Comparison of ENCODE assay signal across 26 cellular contexts in genomic region chr15:64673866-64674265, GRCh38.
"Had no signal": no experiment of that assay in that cellular context is flagged by ENCODE, and none has a peak within 500 bp of the region (broad histone marks: within the 10 kb centered on the region; RNA-seq: fewer than 3 reads in every experiment).

No MANE protein-coding gene starts in this region.

- H3K4me3 ChIP-seq: coronary artery, dorsolateral prefrontal cortex had no signal

- H3K27me3 Mint-ChIP-seq: activated CD4-positive, alpha-beta memory T cell treated with anti-CD3 and anti-CD28 coated beads, Interleukin-2, amount 10 ng/mL, durations not matched to agents 7 days and 5 days; activated CD4-positive, alpha-beta T cell treated with anti-CD3 and anti-CD28 coated beads, Interleukin-2, amount 10 ng/mL, durations not matched to agents 7 days and 5 days; activated naive CD4-positive, alpha-beta T cell treated with anti-CD3 and anti-CD28 coated beads, Interleukin-2, amount 10 ng/mL, durations not matched to agents 7 days and 5 days; activated naive CD8-positive, alpha-beta T cell treated with anti-CD3 and anti-CD28 coated beads, Interleukin-2, amount 10 ng/mL, durations not matched to agents 7 days and 5 days; central memory CD8-positive, alpha-beta T cell; dendritic cell treated with granulocyte-macrophage colony-stimulating factor and Interleukin-4, amounts not matched to agents 40 ng/mL and 50 ng/mL, for 4 days had no signal

- H3K4me3 Mint-ChIP-seq: activated CD4-positive, alpha-beta memory T cell treated with anti-CD3 and anti-CD28 coated beads, Interleukin-2, amount 10 ng/mL, durations not matched to agents 7 days and 5 days; activated CD4-positive, alpha-beta T cell treated with anti-CD3 and anti-CD28 coated beads, Interleukin-2, amount 10 ng/mL, durations not matched to agents 7 days and 5 days; activated naive CD4-positive, alpha-beta T cell treated with anti-CD3 and anti-CD28 coated beads, Interleukin-2, amount 10 ng/mL, durations not matched to agents 7 days and 5 days; activated naive CD8-positive, alpha-beta T cell treated with anti-CD3 and anti-CD28 coated beads, Interleukin-2, amount 10 ng/mL, durations not matched to agents 7 days and 5 days; activated T-helper 1 cell treated with anti-CD3 and anti-CD28 coated beads, Interleukin-12 subunit alpha, Interleukin-12 subunit beta, Interleukin-2, Interleukin-4 antibody, amounts not matched to agents 30 ng/mL and 10 ng/mL and 1 ng/mL, durations not matched to agents 14 hours and 24 hours and 36 hours; central memory CD8-positive, alpha-beta T cell; dendritic cell treated with granulocyte-macrophage colony-stimulating factor and Interleukin-4, amounts not matched to agents 40 ng/mL and 50 ng/mL, for 4 days; endodermal cell had no signal

- DNase-seq: activated CD4-positive, alpha-beta memory T cell treated with anti-CD3 and anti-CD28 coated beads, Interleukin-2, amount 10 ng/mL, durations not matched to agents 7 days and 5 days; activated CD4-positive, alpha-beta T cell treated with anti-CD3 and anti-CD28 coated beads for 1 hour; activated CD4-positive, alpha-beta T cell treated with anti-CD3 and anti-CD28 coated beads for 4 hours; activated CD4-positive, alpha-beta T cell treated with anti-CD3 and anti-CD28 coated beads, Interleukin-2, amount 10 ng/mL, durations not matched to agents 7 days and 5 days; activated CD4-positive, alpha-beta T cell treated with anti-CD3 and anti-CD28 coated beads, Interleukin-2, amount 50 U/mL, for 4 hours; activated CD8-positive, alpha-beta memory T cell treated with anti-CD3 and anti-CD28 coated beads, Interleukin-2, amount 50 U/mL, for 48 hours; activated gamma-delta T cell; activated naive CD4-positive, alpha-beta T cell; activated naive CD4-positive, alpha-beta T cell treated with anti-CD3 and anti-CD28 coated beads, Interleukin-2, amount 10 ng/mL, durations not matched to agents 7 days and 5 days; activated naive CD8-positive, alpha-beta T cell treated with anti-CD3 and anti-CD28 coated beads, Interleukin-2, amount 10 ng/mL, durations not matched to agents 7 days and 5 days; activated T-cell treated with anti-CD3 and anti-CD28 coated beads, Interleukin-2, amount 50 U/mL, for 48 hours; amniotic stem cell; anterior cingulate cortex; brain microvascular endothelial cell; dorsolateral prefrontal cortex; effector memory CD4-positive, alpha-beta T cell; endodermal cell; foreskin fibroblast; glutamatergic neuron; T-helper 2 cell had no signal

- H3K9me3 Mint-ChIP-seq: activated CD4-positive, alpha-beta memory T cell treated with anti-CD3 and anti-CD28 coated beads, Interleukin-2, amount 10 ng/mL, durations not matched to agents 7 days and 5 days; activated CD4-positive, alpha-beta T cell treated with anti-CD3 and anti-CD28 coated beads, Interleukin-2, amount 10 ng/mL, durations not matched to agents 7 days and 5 days; activated naive CD4-positive, alpha-beta T cell treated with anti-CD3 and anti-CD28 coated beads, Interleukin-2, amount 10 ng/mL, durations not matched to agents 7 days and 5 days; activated naive CD4-positive, alpha-beta T cell treated with anti-CD3 and anti-CD28 coated beads, Interleukin-2, amount 50 U/mL, for 72 hours; activated naive CD8-positive, alpha-beta T cell treated with anti-CD3 and anti-CD28 coated beads, Interleukin-2, amount 10 ng/mL, durations not matched to agents 7 days and 5 days; activated T-helper 1 cell treated with anti-CD3 and anti-CD28 coated beads, Interleukin-12 subunit alpha, Interleukin-12 subunit beta, Interleukin-2, Interleukin-4 antibody, amounts not matched to agents 30 ng/mL and 10 ng/mL and 1 ng/mL, durations not matched to agents 14 hours and 24 hours and 36 hours; central memory CD8-positive, alpha-beta T cell; dendritic cell treated with granulocyte-macrophage colony-stimulating factor and Interleukin-4, amounts not matched to agents 40 ng/mL and 50 ng/mL, for 4 days; endodermal cell had no signal

- ATAC-seq: esophagus mucosa had no signal

- H3K27ac Mint-ChIP-seq: activated CD4-positive, alpha-beta memory T cell treated with anti-CD3 and anti-CD28 coated beads, Interleukin-2, amount 10 ng/mL, durations not matched to agents 7 days and 5 days; activated CD4-positive, alpha-beta T cell treated with anti-CD3 and anti-CD28 coated beads, Interleukin-2, amount 10 ng/mL, durations not matched to agents 7 days and 5 days; activated naive CD8-positive, alpha-beta T cell treated with anti-CD3 and anti-CD28 coated beads, Interleukin-2, amount 10 ng/mL, durations not matched to agents 7 days and 5 days; dendritic cell treated with granulocyte-macrophage colony-stimulating factor and Interleukin-4, amounts not matched to agents 40 ng/mL and 50 ng/mL, for 4 days; endodermal cell had no signal

- H3K4me1 Mint-ChIP-seq: activated CD4-positive, alpha-beta T cell treated with anti-CD3 and anti-CD28 coated beads, Interleukin-2, amount 10 ng/mL, durations not matched to agents 7 days and 5 days; central memory CD8-positive, alpha-beta T cell; endodermal cell had no signal

- H3K27ac ChIP-seq: brain microvascular endothelial cell, coronary artery, dorsolateral prefrontal cortex had no signal

- H3K27me3 ChIP-seq: brain microvascular endothelial cell, dorsolateral prefrontal cortex had no signal
